In genomic region chr9:115397591-115398312, GRCh38 we compare ENCODE assay signal across 2 cellular contexts.
TF ChIP-seq lines count a peak whose summit lies in the region.

No MANE protein-coding gene starts in this region.

TF ChIP-seq in GM23338, 12 proteins besides CTCF, POLR2A, EP300 and RAD21 (continued from another document):
- TF ChIP-seq REST (IDR thresholded peaks at IDR 0.05; ENCODE audit: unreplicated experiment) (no peak), ZNF331 (CRISPR knock-in tag; IDR thresholded peaks at IDR 0.05; ENCODE audit: low read depth) (no peak), EZH2 (IDR thresholded peaks at IDR 0.05; ENCODE audit: low read depth, unreplicated experiment) (no peak), JUNB (IDR thresholded peaks at IDR 0.05; ENCODE audit: unreplicated experiment) (no peak), ZNF462 (CRISPR knock-in tag; IDR thresholded peaks at IDR 0.05) (no peak), POLR2AphosphoS5 (IDR thresholded peaks at IDR 0.05; ENCODE audit: low read depth) (no peak), STAT1 (IDR thresholded peaks at IDR 0.05; ENCODE audit: unreplicated experiment) (no peak), NANOG (IDR thresholded peaks at IDR 0.05; ENCODE audit: borderline replicate concordance) (no peak), ETS1 (IDR thresholded peaks at IDR 0.05) (no peak), EZH2phosphoT487 (IDR thresholded peaks at IDR 0.05; ENCODE audit: unreplicated experiment) (no peak)

TF ChIP-seq in WTC11, 78 proteins besides CTCF, POLR2A, EP300 and RAD21:
- TF ChIP-seq ZNF532 (CRISPR knock-in tag; IDR thresholded peaks at IDR 0.05; ENCODE audit: borderline replicate concordance) (no peak), JAZF1 (CRISPR knock-in tag; IDR thresholded peaks at IDR 0.05) (no peak), MXD4 (CRISPR knock-in tag; IDR thresholded peaks at IDR 0.05; ENCODE audit: borderline replicate concordance) (no peak), SMAD3 (CRISPR knock-in tag; IDR thresholded peaks at IDR 0.05; ENCODE audit: borderline replicate concordance) (no peak), CREB1 (CRISPR knock-in tag; IDR thresholded peaks at IDR 0.05) (no peak), HMGA2 (CRISPR knock-in tag; IDR thresholded peaks at IDR 0.05) (no peak), FOXJ3 (CRISPR knock-in tag; IDR thresholded peaks at IDR 0.05; ENCODE audit: borderline replicate concordance) (no peak), ZNF121 (CRISPR knock-in tag; IDR thresholded peaks at IDR 0.05) (no peak), TEAD4 (CRISPR knock-in tag; IDR thresholded peaks at IDR 0.05) (no peak)
- TF ChIP-seq, protein P1, sequence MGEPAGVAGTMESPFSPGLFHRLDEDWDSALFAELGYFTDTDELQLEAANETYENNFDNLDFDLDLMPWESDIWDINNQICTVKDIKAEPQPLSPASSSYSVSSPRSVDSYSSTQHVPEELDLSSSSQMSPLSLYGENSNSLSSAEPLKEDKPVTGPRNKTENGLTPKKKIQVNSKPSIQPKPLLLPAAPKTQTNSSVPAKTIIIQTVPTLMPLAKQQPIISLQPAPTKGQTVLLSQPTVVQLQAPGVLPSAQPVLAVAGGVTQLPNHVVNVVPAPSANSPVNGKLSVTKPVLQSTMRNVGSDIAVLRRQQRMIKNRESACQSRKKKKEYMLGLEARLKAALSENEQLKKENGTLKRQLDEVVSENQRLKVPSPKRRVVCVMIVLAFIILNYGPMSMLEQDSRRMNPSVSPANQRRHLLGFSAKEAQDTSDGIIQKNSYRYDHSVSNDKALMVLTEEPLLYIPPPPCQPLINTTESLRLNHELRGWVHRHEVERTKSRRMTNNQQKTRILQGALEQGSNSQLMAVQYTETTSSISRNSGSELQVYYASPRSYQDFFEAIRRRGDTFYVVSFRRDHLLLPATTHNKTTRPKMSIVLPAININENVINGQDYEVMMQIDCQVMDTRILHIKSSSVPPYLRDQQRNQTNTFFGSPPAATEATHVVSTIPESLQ (CRISPR knock-in tag; IDR thresholded peaks at IDR 0.05), result no peak
- TF ChIP-seq, protein P2, sequence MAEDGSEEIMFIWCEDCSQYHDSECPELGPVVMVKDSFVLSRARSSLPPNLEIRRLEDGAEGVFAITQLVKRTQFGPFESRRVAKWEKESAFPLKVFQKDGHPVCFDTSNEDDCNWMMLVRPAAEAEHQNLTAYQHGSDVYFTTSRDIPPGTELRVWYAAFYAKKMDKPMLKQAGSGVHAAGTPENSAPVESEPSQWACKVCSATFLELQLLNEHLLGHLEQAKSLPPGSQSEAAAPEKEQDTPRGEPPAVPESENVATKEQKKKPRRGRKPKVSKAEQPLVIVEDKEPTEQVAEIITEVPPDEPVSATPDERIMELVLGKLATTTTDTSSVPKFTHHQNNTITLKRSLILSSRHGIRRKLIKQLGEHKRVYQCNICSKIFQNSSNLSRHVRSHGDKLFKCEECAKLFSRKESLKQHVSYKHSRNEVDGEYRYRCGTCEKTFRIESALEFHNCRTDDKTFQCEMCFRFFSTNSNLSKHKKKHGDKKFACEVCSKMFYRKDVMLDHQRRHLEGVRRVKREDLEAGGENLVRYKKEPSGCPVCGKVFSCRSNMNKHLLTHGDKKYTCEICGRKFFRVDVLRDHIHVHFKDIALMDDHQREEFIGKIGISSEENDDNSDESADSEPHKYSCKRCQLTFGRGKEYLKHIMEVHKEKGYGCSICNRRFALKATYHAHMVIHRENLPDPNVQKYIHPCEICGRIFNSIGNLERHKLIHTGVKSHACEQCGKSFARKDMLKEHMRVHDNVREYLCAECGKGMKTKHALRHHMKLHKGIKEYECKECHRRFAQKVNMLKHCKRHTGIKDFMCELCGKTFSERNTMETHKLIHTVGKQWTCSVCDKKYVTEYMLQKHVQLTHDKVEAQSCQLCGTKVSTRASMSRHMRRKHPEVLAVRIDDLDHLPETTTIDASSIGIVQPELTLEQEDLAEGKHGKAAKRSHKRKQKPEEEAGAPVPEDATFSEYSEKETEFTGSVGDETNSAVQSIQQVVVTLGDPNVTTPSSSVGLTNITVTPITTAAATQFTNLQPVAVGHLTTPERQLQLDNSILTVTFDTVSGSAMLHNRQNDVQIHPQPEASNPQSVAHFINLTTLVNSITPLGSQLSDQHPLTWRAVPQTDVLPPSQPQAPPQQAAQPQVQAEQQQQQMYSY (CRISPR knock-in tag; IDR thresholded peaks at IDR 0.05), result no peak
- TF ChIP-seq, protein P3, sequence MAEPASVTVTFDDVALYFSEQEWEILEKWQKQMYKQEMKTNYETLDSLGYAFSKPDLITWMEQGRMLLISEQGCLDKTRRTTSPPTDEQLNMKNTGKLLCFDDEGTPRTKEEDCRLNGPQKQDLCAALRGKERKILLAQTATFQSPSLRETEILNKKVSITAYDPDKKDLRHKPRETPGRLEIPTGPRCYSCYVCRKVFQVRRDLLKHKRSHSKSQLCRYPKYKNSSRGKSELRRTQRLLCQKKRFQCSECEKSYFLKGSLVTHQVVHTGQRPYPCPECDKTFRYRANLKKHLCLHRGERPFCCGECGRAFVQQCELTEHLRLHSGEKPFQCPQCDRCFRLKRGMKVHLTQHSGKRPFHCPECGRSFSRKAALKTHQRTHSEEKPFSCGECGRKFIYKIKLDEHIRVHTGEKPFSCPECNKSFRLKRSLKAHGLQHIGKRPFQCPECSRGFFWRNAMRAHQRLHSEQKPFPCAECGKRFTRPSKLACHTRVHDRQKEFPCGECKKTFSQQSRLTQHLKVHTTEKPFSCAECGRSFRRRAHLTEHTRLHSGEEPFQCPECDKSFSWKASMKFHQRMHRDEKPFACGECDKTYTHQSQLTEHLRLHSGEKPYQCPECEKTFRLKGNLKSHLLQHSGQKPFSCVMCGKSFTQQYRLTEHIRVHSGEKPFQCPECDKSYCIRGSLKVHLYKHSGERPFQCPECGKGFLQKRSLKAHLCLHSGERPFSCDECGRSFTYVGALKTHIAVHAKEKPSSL (CRISPR knock-in tag; conservative IDR thresholded peaks at IDR 0.05), result no peak
